In the genomic region with DNA sequence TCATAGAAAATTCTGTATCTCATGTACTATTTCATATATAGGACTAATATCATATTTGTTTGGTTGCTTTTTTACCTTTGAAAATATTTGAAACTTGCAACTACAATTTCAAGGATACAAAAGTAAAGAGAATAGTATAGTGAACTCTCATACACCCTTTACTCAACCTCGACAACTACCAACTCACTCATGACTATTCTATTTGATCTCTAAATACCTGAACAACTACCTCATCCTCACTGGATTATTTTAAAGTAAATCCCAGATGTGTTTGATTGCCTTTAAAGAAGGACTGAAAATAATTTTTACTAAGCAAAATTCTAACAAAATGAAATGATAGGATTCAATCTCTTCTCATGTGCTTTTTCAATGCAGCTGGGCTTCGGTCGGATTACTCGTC, we compare ENCODE assay signal across 21 cellular contexts. TPM values are rescaled to one million over a fixed set of nuclear protein-coding genes. Genes with fewer than 3 reads are reported as not detected.
"Had no signal": no experiment of that assay in that cellular context is flagged by ENCODE, and none has a peak within 500 bp of the region (broad histone marks: within the 10 kb centered on the region; RNA-seq: fewer than 3 reads in every experiment).

No MANE protein-coding gene starts in this region.

- H3K27me3 ChIP-seq: gastroesophageal sphincter, heart left ventricle, neutrophil, sigmoid colon had no signal

- H3K9me3 ChIP-seq: gastroesophageal sphincter, heart left ventricle, lower lobe of right lung, neutrophil, sigmoid colon, thoracic aorta had no signal

- H2AFZ ChIP-seq: parathyroid adenoma had no signal

- H3K27ac ChIP-seq: gastroesophageal sphincter, heart left ventricle, lower lobe of right lung, neutrophil, parathyroid adenoma, sigmoid colon, thoracic aorta, WERI-Rb-1 had no signal

- H3K79me2 ChIP-seq: parathyroid adenoma had no signal

- H3K4me1 ChIP-seq: parathyroid adenoma had no signal

- H3K36me3 ChIP-seq: gastroesophageal sphincter, heart left ventricle, lower lobe of right lung, neutrophil, sigmoid colon, thoracic aorta, WERI-Rb-1 had no signal

- H3K9ac ChIP-seq: parathyroid adenoma had no signal

- H3K4me3 ChIP-seq: gastroesophageal sphincter, heart left ventricle, lower lobe of right lung, sigmoid colon, thoracic aorta had no signal

- DNase-seq: activated CD4-positive, alpha-beta T cell treated with anti-CD3 and anti-CD28 coated beads for 1 hour; activated CD4-positive, alpha-beta T cell treated with anti-CD3 and anti-CD28 coated beads, Interleukin-2, amount 50 U/mL, for 4 hours; activated effector memory CD4-positive, alpha-beta T cell treated with anti-CD3 and anti-CD28 coated beads, Interleukin-2, amount 50 U/mL, for 16 hours; activated naive CD4-positive, alpha-beta T cell treated with anti-CD3 and anti-CD28 coated beads, Interleukin-2, amount 50 U/mL, for 16 hours; activated T-cell treated with anti-CD3 and anti-CD28 coated beads, Interleukin-2, amount 50 U/mL, for 72 hours; heart left ventricle; lower lobe of right lung; sigmoid colon; stimulated activated CD4-positive, alpha-beta T cell treated with anti-CD3 and anti-CD28 coated beads, Interleukin-4, amount 100 ng/mL, for 4 hours; T-helper 17 cell; WERI-Rb-1 had no signal

- ATAC-seq: gastroesophageal sphincter; heart left ventricle; lower lobe of right lung; natural killer cell treated with Interleukin-12 subunit alpha and Interleukin-12 subunit beta and Interleukin-15 and Interleukin-18, amount 100 ng/mL, for 72 hours; stimulated activated memory B cell treated with anti-CD40 and anti-IgM and Interleukin-4, amounts not matched to agents 10 μg/mL and 1 μg/mL and 100 μg/mL, for 72 hours; T-helper 17 cell had no signal

RNA-seq across cellular contexts. Expression of gene TMPRSS7, which starts 12.1 kb away (rescaled TPM):
- total RNA-seq: activated CD8-positive, alpha-beta memory T cell treated with anti-CD3 and anti-CD28 coated beads for 36 hours; cardiac septum; dermis microvascular lymphatic vessel endothelial cell; gastroesophageal sphincter; heart left ventricle; natural killer cell treated with Interleukin-12 subunit alpha and Interleukin-12 subunit beta and Interleukin-15 and Interleukin-18, amount 100 ng/mL, for 72 hours; sigmoid colon; thoracic aorta had no signal
- polyA plus RNA-seq: heart left ventricle had no signal

RNA-seq across cellular contexts. Expression of gene TAGLN3, which starts 47.9 kb away (rescaled TPM):
- total RNA-seq: dermis microvascular lymphatic vessel endothelial cell, thoracic aorta, ureter had no signal
